10 cellular contexts compared by ENCODE assay signal in the genomic region with DNA sequence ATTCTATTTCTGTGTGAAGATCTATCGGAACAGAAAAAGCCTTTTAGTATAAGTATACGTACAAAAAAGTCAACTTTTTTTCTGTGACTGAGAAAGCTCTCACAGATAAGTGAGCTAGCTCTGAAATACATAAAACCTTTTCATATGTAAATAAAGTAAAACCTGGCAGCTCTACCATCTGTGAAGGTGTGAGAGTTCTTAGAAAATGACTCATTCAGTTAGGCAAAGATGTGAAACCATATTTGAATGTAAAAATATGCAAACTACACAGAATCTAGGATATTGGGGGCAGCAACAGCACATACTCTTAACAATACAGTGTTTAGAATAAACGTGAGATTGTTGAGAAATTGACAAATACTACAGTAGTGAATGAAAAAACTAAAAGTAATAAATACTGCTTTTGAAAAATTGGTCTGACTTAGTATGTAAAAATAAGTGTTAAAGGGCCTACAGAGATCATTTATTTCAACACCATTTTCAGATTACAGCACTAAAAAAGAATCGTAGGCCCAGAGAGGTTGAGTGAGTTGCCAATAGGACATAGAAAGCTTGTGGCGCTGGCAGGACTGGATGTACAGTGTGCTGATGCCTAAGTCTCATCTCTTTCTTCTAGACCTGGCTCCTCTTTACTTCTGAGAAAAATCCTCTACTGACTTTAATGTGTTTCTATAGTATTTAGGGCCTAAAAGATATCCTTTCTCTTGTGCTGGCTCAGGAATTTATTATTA. TPM values are rescaled to one million over a fixed set of nuclear protein-coding genes. Genes with fewer than 3 reads are reported as not detected.
A peak's percentile ranks its signal among the peaks of the same experiment; 100 is the strongest.
DNase-seq lines count a peak whose midpoint lies in the region; ATAC-seq, FAIRE-seq and TF ChIP-seq lines count a peak whose summit lies in the region.
"Had no signal": no experiment of that assay in that cellular context is flagged by ENCODE, and none has a peak within 500 bp of the region (broad histone marks: within the 10 kb centered on the region; RNA-seq: fewer than 3 reads in every experiment).

No MANE protein-coding gene starts in this region.

- no peaks in the 10 kb centered on the region for H3K9me2 ChIP-seq in SK-N-SH

- H3K27ac Mint-ChIP-seq in osteocyte (ENCODE audit: unreplicated experiment): no peak overlapping the region

- H2AFZ ChIP-seq in SK-N-SH (ENCODE audit: low read depth): no peak overlapping the region

- no peak overlapping the region for H3K4me2 ChIP-seq in SK-N-SH

- TF ChIP-seq CTCF in foreskin keratinocyte (conservative IDR thresholded peaks at IDR 0.05): no peak
- TF ChIP-seq CTCF in osteocyte (IDR thresholded peaks at IDR 0.05): no peak
- no peak for TF ChIP-seq CTCF in SK-N-SH (IDR thresholded peaks at IDR 0.05)

- H3K27me3 ChIP-seq in foreskin keratinocyte (no peaks in the 10 kb centered on the region), SK-N-SH (ENCODE audit: insufficient read depth) (no peaks in the 10 kb centered on the region)
- H3K27me3 ChIP-seq: SJSA1 had no signal

- CTCF ChIA-PET in SK-N-SH (lab: Yijun Ruan, JAX): no interaction called here

- H3K4me1 Mint-ChIP-seq in osteocyte (ENCODE audit: unreplicated experiment): peaks cover 23% of the 10 kb centered on the region

- H3K27ac ChIP-seq in foreskin keratinocyte: no peak overlapping the region
- H3K27ac ChIP-seq in SK-N-SH (ENCODE audit: low read depth in 2 of 2, low read length in 1 of 2): no peak overlapping the region
- H3K27ac ChIP-seq: SJSA1 had no signal

- WGBS in SK-N-SH (ENCODE audit: low lambda C conversion rate): 90% methylated on average over 5 of the region's 5 CpGs

- H3K36me3 Mint-ChIP-seq in osteocyte (ENCODE audit: unreplicated experiment): no peaks in the 10 kb centered on the region

- FAIRE-seq in urothelium cell line (lab: Jason Lieb, UNC): no peak

- no peaks in the 10 kb centered on the region for H3K79me2 ChIP-seq in SK-N-SH (ENCODE audit: insufficient read depth)

- POLR2A ChIA-PET in SK-N-SH (lab: Yijun Ruan, JAX): no interaction called here

- TF ChIP-seq RAD21 in SK-N-SH (IDR thresholded peaks at IDR 0.05; ENCODE audit: low read length): no peak

- no peaks in the 10 kb centered on the region for H3K36me3 ChIP-seq in SK-N-SH (replicated peaks in 1 of 2; ENCODE audit: control insufficient read depth in 1 of 2, insufficient read depth in 2 of 2, low read length in 1 of 2)
- H3K36me3 ChIP-seq: SJSA1 had no signal

- no peaks in the 10 kb centered on the region for H3K9me3 ChIP-seq in SK-N-SH
- H3K9me3 ChIP-seq: SJSA1 had no signal

- H3K9me3 Mint-ChIP-seq in osteocyte (ENCODE audit: unreplicated experiment): no peaks in the 10 kb centered on the region

- DNase-seq in foreskin keratinocyte: no peak
- DNase-seq in ureter (ENCODE audit: low spot score): no peak
- DNase-seq in urothelium cell line (ENCODE audit: low spot score): no peak
- DNase-seq in osteocyte (ENCODE audit: extremely low spot score, unreplicated experiment): no peak
- no peak for DNase-seq in SK-N-SH

- H3K4me1 ChIP-seq in foreskin keratinocyte: peaks cover 6% of the 10 kb centered on the region
- peaks cover 0 to 16% of the 10 kb centered on the region in 2 experiments; a peak in 2 of 4 replicates for H3K4me1 ChIP-seq in SK-N-SH (ENCODE audit: control insufficient read depth in 1 of 2, insufficient read depth in 2 of 2, low read depth in 1 of 2, low read length in 1 of 2)
- H3K4me1 ChIP-seq: SJSA1 had no signal

- TF ChIP-seq EP300 in SK-N-SH (IDR thresholded peaks at IDR 0.05; ENCODE audit: borderline replicate concordance in 1 of 2, low read depth in 1 of 2, low read length in 1 of 2): no peak

- H3K27me3 Mint-ChIP-seq in osteocyte (ENCODE audit: unreplicated experiment): no peaks in the 10 kb centered on the region

- H3K4me3 Mint-ChIP-seq in osteocyte (ENCODE audit: unreplicated experiment): no peak overlapping the region

- no peaks in the 10 kb centered on the region for H4K20me1 ChIP-seq in SK-N-SH (ENCODE audit: insufficient read depth)

- no peak overlapping the region for H3K4me3 ChIP-seq in SK-N-SH (ENCODE audit: low read depth in 2 of 2, low read length in 1 of 2)
- H3K4me3 ChIP-seq: lung, SJSA1 had no signal

- no peaks in the 10 kb centered on the region for H3F3A ChIP-seq in SK-N-SH (replicated peaks; ENCODE audit: insufficient read depth)

- H3K9ac ChIP-seq in SK-N-SH: no peak overlapping the region

- ATAC-seq in GM18511 (IDR thresholded peaks at IDR 0.05; ENCODE audit: unreplicated experiment): peak; percentile 94
- peak; percentile 93 for ATAC-seq in GM21576 (IDR thresholded peaks at IDR 0.05; ENCODE audit: unreplicated experiment)
- ATAC-seq in HG03521 (IDR thresholded peaks at IDR 0.05; ENCODE audit: unreplicated experiment): peak; percentile 91
- ATAC-seq in foreskin keratinocyte: peak; percentile 71

TF ChIP-seq in SK-N-SH, 30 proteins besides CTCF, POLR2A, EP300 and RAD21:
- no peak for TF ChIP-seq RFX5 (IDR thresholded peaks at IDR 0.05; ENCODE audit: low read length)
- no peak for TF ChIP-seq MEF2A (IDR thresholded peaks at IDR 0.05; ENCODE audit: borderline replicate concordance, low read depth)
- TF ChIP-seq NRF1 (IDR thresholded peaks at IDR 0.05; ENCODE audit: low read depth, low read length): no peak
TF ChIP-seq in SK-N-SH: peak in this region for 0.

RNA-seq across cellular contexts. Expression of a gene that starts 19.8 kb away (rescaled TPM):
- total RNA-seq in foreskin keratinocyte (not detected in 2 replicates), ureter (not detected), osteocyte (not detected in 2 replicates)
- polyA plus RNA-seq in foreskin keratinocyte (not detected in 2 replicates), SK-N-SH (2012; rRNA removed) (not detected in 2 replicates)
- polyA plus RNA-seq in SK-N-SH (2012; cell fraction: cytosol; rRNA removed): 0.20 and 0.31 TPM in 2 replicates
- polyA plus RNA-seq in SK-N-SH (2012; cell fraction: nucleus; rRNA removed): not detected in 2 replicates
- total RNA-seq: lung, SJSA1 had no signal
- polyA plus RNA-seq: lung had no signal
